Comparison of ENCODE assay signal across 2 cellular contexts in genomic region chr17:49381033-49381432, GRCh38.
TF ChIP-seq lines count a peak whose summit lies in the region.

No MANE protein-coding gene starts in this region.

TF ChIP-seq in liver, 16 proteins besides CTCF, POLR2A, EP300 and RAD21:
- TF ChIP-seq TAF1 (conservative IDR thresholded peaks at IDR 0.05), result no peak
- peak in 1 of 2 donors; percentile 55 for TF ChIP-seq RXRA (IDR thresholded peaks at IDR 0.05)
- no peak for TF ChIP-seq EGR1 (IDR thresholded peaks at IDR 0.05; ENCODE audit: low read depth in 2 of 2)
- no peak for TF ChIP-seq REST (IDR thresholded peaks at IDR 0.05)
- TF ChIP-seq NR2F2 (IDR thresholded peaks at IDR 0.05), result no peak
- TF ChIP-seq FOXA1 (IDR thresholded peaks at IDR 0.05), result no peak
- TF ChIP-seq ATF3 (IDR thresholded peaks at IDR 0.05), result no peak
- no peak for TF ChIP-seq JUND (IDR thresholded peaks at IDR 0.05)
- TF ChIP-seq ZBTB33 (IDR thresholded peaks at IDR 0.05), result no peak
- TF ChIP-seq HNF4G (IDR thresholded peaks at IDR 0.05), result no peak
- TF ChIP-seq MAX (IDR thresholded peaks at IDR 0.05), result no peak
- no peak for TF ChIP-seq GABPA (IDR thresholded peaks at IDR 0.05 in 1 of 2, conservative IDR thresholded peaks at IDR 0.05 in 1 of 2)
- TF ChIP-seq YY1 (IDR thresholded peaks at IDR 0.05), result no peak
- no peak for TF ChIP-seq SP1 (IDR thresholded peaks at IDR 0.05)
- TF ChIP-seq HNF4A (conservative IDR thresholded peaks at IDR 0.05), result peak in 1 of 2 donors; percentile 38
- TF ChIP-seq FOXA2 (IDR thresholded peaks at IDR 0.05), result peak; percentile 26

TF ChIP-seq in HepG2, 621 proteins besides CTCF, POLR2A, EP300 and RAD21:
- TF ChIP-seq FOXO4 (CRISPR knock-in tag; conservative IDR thresholded peaks at IDR 0.05), result no peak
- no peak for TF ChIP-seq HMGA1 (CRISPR knock-in tag; conservative IDR thresholded peaks at IDR 0.05)
- TF ChIP-seq TBP (CRISPR knock-in tag; IDR thresholded peaks at IDR 0.05), result no peak
- no peak for TF ChIP-seq ISX (CRISPR knock-in tag; conservative IDR thresholded peaks at IDR 0.05)
- no peak for TF ChIP-seq SP140L (CRISPR knock-in tag; IDR thresholded peaks at IDR 0.05; ENCODE audit: borderline replicate concordance)
